In the genomic region with DNA sequence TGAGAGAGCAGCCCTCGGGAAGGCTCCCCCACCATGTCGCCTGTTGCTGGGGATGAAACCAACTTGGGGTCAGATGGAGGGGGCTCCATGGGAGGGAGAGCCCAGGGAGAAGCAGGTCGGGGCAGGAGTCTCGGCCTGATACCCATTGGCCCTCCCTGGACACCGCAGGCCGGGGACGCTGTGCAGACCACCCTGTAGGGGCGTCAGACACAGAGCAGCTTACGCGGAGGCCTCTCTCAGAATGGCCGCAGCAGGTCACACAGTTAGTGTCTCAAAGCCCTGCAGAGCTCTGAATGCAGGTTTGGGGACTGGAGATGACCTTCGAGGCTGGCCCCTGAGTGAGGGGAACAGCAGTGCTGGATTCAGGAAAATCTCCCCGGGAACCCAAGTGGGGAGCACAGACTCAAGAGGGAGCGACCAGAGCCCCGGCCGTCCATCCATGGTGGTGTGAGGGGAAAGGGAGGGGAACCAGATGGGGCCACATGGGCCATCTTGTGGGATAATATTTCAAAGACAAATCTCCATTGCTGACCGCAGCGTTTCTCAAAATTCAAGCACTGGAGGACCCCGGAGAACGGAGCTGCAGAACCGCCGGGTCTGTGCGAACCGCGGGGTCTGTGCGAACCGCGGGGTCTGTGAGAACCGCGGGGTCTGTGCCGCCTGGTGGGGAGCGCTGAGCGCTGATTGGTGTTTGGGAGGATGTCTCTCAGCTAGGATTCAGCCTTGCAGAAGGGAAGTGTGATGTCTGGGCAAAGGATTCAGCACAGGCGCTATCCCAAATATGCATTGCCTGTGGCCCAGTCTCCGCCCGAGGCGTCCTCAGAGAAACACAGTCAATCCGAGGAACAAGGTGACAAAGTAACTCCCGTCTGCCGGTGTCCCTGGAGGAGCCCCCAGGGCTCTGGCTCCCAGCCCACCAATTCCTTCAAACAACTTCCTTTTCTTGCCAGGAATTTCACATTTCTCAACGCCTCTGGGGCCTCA, we compare ENCODE assay signal across 18 cellular contexts.
"Had no signal": no experiment of that assay in that cellular context is flagged by ENCODE, and none has a peak within 500 bp of the region (broad histone marks: within the 10 kb centered on the region; RNA-seq: fewer than 3 reads in every experiment).

No MANE protein-coding gene starts in this region.

- H3K27ac Mint-ChIP-seq: activated CD8-positive, alpha-beta T cell treated with anti-CD3 and anti-CD28 coated beads for 36 hours; activated naive CD8-positive, alpha-beta T cell treated with anti-CD3 and anti-CD28 coated beads, Interleukin-2, amount 10 ng/mL, durations not matched to agents 7 days and 5 days; activated T-cell treated with anti-CD3 and anti-CD28 coated beads, Interleukin-2, amount 50 U/mL, for 72 hours; memory B cell; WTC11 had no signal

- H3K4me1 ChIP-seq: left ventricle myocardium inferior, parathyroid adenoma had no signal

- H3K27me3 Mint-ChIP-seq: activated naive CD8-positive, alpha-beta T cell treated with anti-CD3 and anti-CD28 coated beads, Interleukin-2, amount 10 ng/mL, durations not matched to agents 7 days and 5 days had no signal

- H3K27me3 ChIP-seq: brain microvascular endothelial cell, transverse colon had no signal

- H3K27ac ChIP-seq: brain microvascular endothelial cell, left ventricle myocardium inferior, parathyroid adenoma, transverse colon had no signal

- DNase-seq: activated CD4-positive, alpha-beta T cell treated with anti-CD3 and anti-CD28 coated beads for 4 hours; activated CD8-positive, alpha-beta memory T cell treated with anti-CD3 and anti-CD28 coated beads, Interleukin-2, amount 50 U/mL, for 48 hours; activated CD8-positive, alpha-beta T cell treated with anti-CD3 and anti-CD28 coated beads for 36 hours; activated naive CD8-positive, alpha-beta T cell treated with anti-CD3 and anti-CD28 coated beads, Interleukin-2, amount 10 ng/mL, durations not matched to agents 7 days and 5 days; activated T-cell treated with anti-CD3 and anti-CD28 coated beads, Interleukin-2, amount 50 U/mL, for 72 hours; brain microvascular endothelial cell; cerebellar nuclear complex; dermis blood vessel endothelial cell; left ventricle myocardium inferior; small intestine; stimulated activated CD4-positive, alpha-beta T cell treated with anti-CD3 and anti-CD28 coated beads, Interleukin-4, amount 100 ng/mL, for 24 hours; stimulated activated naive CD4-positive, alpha-beta T cell treated with Interleukin-2 at 50 U/mL for 16 hours; substantia nigra; SW 1271; transverse colon had no signal

- H2AFZ ChIP-seq: parathyroid adenoma had no signal

- ATAC-seq: activated CD8-positive, alpha-beta T cell treated with anti-CD3 and anti-CD28 coated beads for 36 hours; activated T-cell treated with anti-CD3 and anti-CD28 coated beads, Interleukin-2, amount 50 U/mL, for 72 hours had no signal

- H3K79me2 ChIP-seq: parathyroid adenoma had no signal

- H3K4me3 ChIP-seq: left ventricle myocardium inferior, transverse colon had no signal

- H3K36me3 Mint-ChIP-seq: activated naive CD8-positive, alpha-beta T cell treated with anti-CD3 and anti-CD28 coated beads, Interleukin-2, amount 10 ng/mL, durations not matched to agents 7 days and 5 days; memory B cell; WTC11 had no signal

- H3K9me3 ChIP-seq: left ventricle myocardium inferior, transverse colon had no signal

- H3K4me3 Mint-ChIP-seq: activated CD8-positive, alpha-beta T cell treated with anti-CD3 and anti-CD28 coated beads for 36 hours; activated naive CD8-positive, alpha-beta T cell treated with anti-CD3 and anti-CD28 coated beads, Interleukin-2, amount 10 ng/mL, durations not matched to agents 7 days and 5 days; activated T-cell treated with anti-CD3 and anti-CD28 coated beads, Interleukin-2, amount 50 U/mL, for 72 hours; memory B cell; WTC11 had no signal

- H3K9me3 Mint-ChIP-seq: activated CD8-positive, alpha-beta T cell treated with anti-CD3 and anti-CD28 coated beads for 36 hours; activated naive CD8-positive, alpha-beta T cell treated with anti-CD3 and anti-CD28 coated beads, Interleukin-2, amount 10 ng/mL, durations not matched to agents 7 days and 5 days; activated T-cell treated with anti-CD3 and anti-CD28 coated beads, Interleukin-2, amount 50 U/mL, for 72 hours; memory B cell; WTC11 had no signal

- H3K36me3 ChIP-seq: brain microvascular endothelial cell, left ventricle myocardium inferior, transverse colon had no signal

- H3K4me1 Mint-ChIP-seq: memory B cell had no signal
